Comparison of ENCODE assay signal across 24 cellular contexts in genomic region chr16:10892782-10893181, GRCh38. TPM values are rescaled to one million over a fixed set of nuclear protein-coding genes. Genes with fewer than 3 reads are reported as not detected.
"Had no signal": no experiment of that assay in that cellular context is flagged by ENCODE, and none has a peak within 500 bp of the region (broad histone marks: within the 10 kb centered on the region; RNA-seq: fewer than 3 reads in every experiment).

No MANE protein-coding gene starts in this region.

- H3K27me3 Mint-ChIP-seq: effector memory CD8-positive, alpha-beta T cell had no signal

- H3K4me2 ChIP-seq: smooth muscle cell had no signal

- H2AFZ ChIP-seq: parathyroid adenoma had no signal

- DNase-seq: activated CD4-positive, alpha-beta T cell treated with anti-CD3 and anti-CD28 coated beads, Interleukin-2, amount 10 ng/mL, durations not matched to agents 7 days and 5 days; activated CD8-positive, alpha-beta T cell treated with anti-CD3 and anti-CD28 coated beads, Interleukin-2, amount 10 ng/mL, durations not matched to agents 7 days and 5 days; activated naive CD4-positive, alpha-beta T cell treated with Interleukin-2 at 50 U/mL for 16 hours; activated naive CD8-positive, alpha-beta T cell treated with anti-CD3 and anti-CD28 coated beads, Interleukin-2, amount 10 ng/mL, durations not matched to agents 7 days and 5 days; activated T-cell treated with anti-CD3 and anti-CD28 coated beads, Interleukin-2, amount 50 U/mL, for 24 hours; amygdala; effector memory CD8-positive, alpha-beta T cell; foreskin fibroblast; glutamatergic neuron; hypothalamus; lower lobe of right lung; stimulated activated CD4-positive, alpha-beta T cell treated with anti-CD3 and anti-CD28 coated beads, Interleukin-4, amount 100 ng/mL, for 24 hours had no signal

- H3K4me1 Mint-ChIP-seq: activated naive CD8-positive, alpha-beta T cell treated with anti-CD3 and anti-CD28 coated beads, Interleukin-2, amount 10 ng/mL, durations not matched to agents 7 days and 5 days; mesothelial cell of epicardium; nephron had no signal

- H3K4me3 ChIP-seq: cardiac muscle cell, lower lobe of right lung, smooth muscle cell had no signal

- H3K36me3 ChIP-seq: cardiac muscle cell had no signal

- H3K27ac ChIP-seq: cardiac muscle cell, epithelial cell of prostate, lower lobe of right lung, parathyroid adenoma had no signal

- H3K27ac Mint-ChIP-seq: activated CD4-positive, alpha-beta T cell treated with anti-CD3 and anti-CD28 coated beads, Interleukin-2, amount 10 ng/mL, durations not matched to agents 7 days and 5 days; activated CD8-positive, alpha-beta T cell treated with anti-CD3 and anti-CD28 coated beads, Interleukin-2, amount 10 ng/mL, durations not matched to agents 7 days and 5 days; activated naive CD8-positive, alpha-beta T cell treated with anti-CD3 and anti-CD28 coated beads, Interleukin-2, amount 10 ng/mL, durations not matched to agents 7 days and 5 days; activated T-cell treated with anti-CD3 and anti-CD28 coated beads, Interleukin-2, amount 50 U/mL, for 24 hours; activated T-helper 2 cell treated with anti-CD3 and anti-CD28 coated beads, Interferon-gamma antibody, Interleukin-2, Interleukin-4, amounts not matched to agents 10 μg/mL and 5 μg/mL and 100 μg/mL, durations not matched to agents 14 hours and 24 hours and 36 hours; effector memory CD8-positive, alpha-beta T cell; mesothelial cell of epicardium; nephron; stimulated activated effector memory CD8-positive, alpha-beta T cell treated with anti-CD3 and anti-CD28 coated beads, Interleukin-12 subunit alpha, Interleukin-12 subunit beta, amount 100 ng/mL, for 72 hours; T-helper 2 cell treated with Interferon-gamma antibody and Interleukin-4, amounts not matched to agents 5 μg/mL and 100 μg/mL, for 36 hours had no signal

- H3K9ac ChIP-seq: parathyroid adenoma had no signal

- H3K27me3 ChIP-seq: cardiac muscle cell had no signal

- H3K36me3 Mint-ChIP-seq: mesothelial cell of epicardium had no signal

- H3K9me3 ChIP-seq: lower lobe of right lung had no signal

- FAIRE-seq: keratinocyte had no signal

- H3K4me1 ChIP-seq: parathyroid adenoma had no signal

- H3K79me2 ChIP-seq: parathyroid adenoma had no signal

- H3K9me3 Mint-ChIP-seq: activated CD4-positive, alpha-beta T cell treated with anti-CD3 and anti-CD28 coated beads, Interleukin-2, amount 10 ng/mL, durations not matched to agents 7 days and 5 days; activated naive CD8-positive, alpha-beta T cell treated with anti-CD3 and anti-CD28 coated beads, Interleukin-2, amount 10 ng/mL, durations not matched to agents 7 days and 5 days; activated T-cell treated with anti-CD3 and anti-CD28 coated beads, Interleukin-2, amount 50 U/mL, for 24 hours; activated T-helper 2 cell treated with anti-CD3 and anti-CD28 coated beads, Interferon-gamma antibody, Interleukin-2, Interleukin-4, amounts not matched to agents 10 μg/mL and 5 μg/mL and 100 μg/mL, durations not matched to agents 14 hours and 24 hours and 36 hours; effector memory CD8-positive, alpha-beta T cell; mesothelial cell of epicardium; T-helper 2 cell treated with Interferon-gamma antibody and Interleukin-4, amounts not matched to agents 5 μg/mL and 100 μg/mL, for 36 hours had no signal

- ATAC-seq: activated CD4-positive, CD25-positive, alpha-beta regulatory T cell treated with anti-CD3 and anti-CD28 coated beads, Interleukin-2, amount 50 U/mL, for 24 hours; activated CD8-positive, alpha-beta T cell treated with anti-CD3 and anti-CD28 coated beads, Interleukin-2, amount 10 ng/mL, durations not matched to agents 7 days and 5 days; effector memory CD8-positive, alpha-beta T cell; lower lobe of right lung; sciatic nerve; stimulated activated effector memory CD8-positive, alpha-beta T cell treated with anti-CD3 and anti-CD28 coated beads, Interleukin-12 subunit alpha, Interleukin-12 subunit beta, amount 100 ng/mL, for 72 hours had no signal

- H3K4me3 Mint-ChIP-seq: activated CD4-positive, alpha-beta T cell treated with anti-CD3 and anti-CD28 coated beads, Interleukin-2, amount 10 ng/mL, durations not matched to agents 7 days and 5 days; activated CD8-positive, alpha-beta T cell treated with anti-CD3 and anti-CD28 coated beads, Interleukin-2, amount 10 ng/mL, durations not matched to agents 7 days and 5 days; activated naive CD8-positive, alpha-beta T cell treated with anti-CD3 and anti-CD28 coated beads, Interleukin-2, amount 10 ng/mL, durations not matched to agents 7 days and 5 days; activated T-cell treated with anti-CD3 and anti-CD28 coated beads, Interleukin-2, amount 50 U/mL, for 24 hours; effector memory CD8-positive, alpha-beta T cell; mesothelial cell of epicardium; nephron; stimulated activated effector memory CD8-positive, alpha-beta T cell treated with anti-CD3 and anti-CD28 coated beads, Interleukin-12 subunit alpha, Interleukin-12 subunit beta, amount 100 ng/mL, for 72 hours; T-helper 2 cell treated with Interferon-gamma antibody and Interleukin-4, amounts not matched to agents 5 μg/mL and 100 μg/mL, for 36 hours had no signal

RNA-seq across cellular contexts. Expression of gene CIITA, which starts 15.8 kb away (rescaled TPM):
- total RNA-seq: smooth muscle cell had no signal
